In genomic region chr4:38294238-38294637, GRCh38 we compare ENCODE assay signal across 35 cellular contexts.
DNase-seq lines count a peak whose midpoint lies in the region; ATAC-seq, FAIRE-seq and TF ChIP-seq lines count a peak whose summit lies in the region.
"Had no signal": no experiment of that assay in that cellular context is flagged by ENCODE, and none has a peak within 500 bp of the region (broad histone marks: within the 10 kb centered on the region; RNA-seq: fewer than 3 reads in every experiment).

No MANE protein-coding gene starts in this region.

- H4K12ac ChIP-seq in trophoblast cell (ENCODE audit: low read depth, low read length): no peak overlapping the region

- no peak for TF ChIP-seq CTCF in K562 (IDR thresholded peaks at IDR 0.05 in 2 of 3, conservative IDR thresholded peaks at IDR 0.05 in 1 of 3; ENCODE audit: insufficient read depth in 2 of 3, low read depth in 1 of 3, low read length in 3 of 3)
- no peak for TF ChIP-seq CTCF in endodermal cell (conservative IDR thresholded peaks at IDR 0.05)
- TF ChIP-seq CTCF in GM10266 (IDR thresholded peaks at IDR 0.05; ENCODE audit: control insufficient read depth, insufficient read depth, low read depth, missing control alignments): no peak

- H3K9me3 ChIP-seq in K562 (replicated peaks; ENCODE audit: control insufficient read depth, insufficient read depth, low read depth, low read length): peaks cover 13% of the 10 kb centered on the region
- H3K9me3 ChIP-seq in endodermal cell (ENCODE audit: control insufficient read depth, low read length): peaks cover 39% of the 10 kb centered on the region
- peaks cover 5% of the 10 kb centered on the region for H3K9me3 ChIP-seq in trophoblast cell (ENCODE audit: insufficient read depth, low read depth, low read length)

- no peak overlapping the region for H3K4ac ChIP-seq in trophoblast cell (ENCODE audit: low read depth, low read length)

- no peak for FAIRE-seq in K562 (lab: Jason Lieb, UNC)
- FAIRE-seq: A204.1, A549, D721Med had no signal

- no peak overlapping the region for H3K27ac ChIP-seq in K562 (ENCODE audit: extremely low read depth, low read depth, low read length)
- no peak overlapping the region for H3K27ac ChIP-seq in endodermal cell (ENCODE audit: low read depth, low read length)
- H3K27ac ChIP-seq in trophoblast cell (ENCODE audit: low read depth, low read length): no peak overlapping the region
- H3K27ac ChIP-seq: 22Rv1; A549; BLaER1; BLaER1 treated with 17β-estradiol and CSF1 and Interleukin-3, amounts not matched to agents 10 nM and 100 nM; C4-2B had no signal

- no peak overlapping the region for H3K14ac ChIP-seq in trophoblast cell (ENCODE audit: low read length)

- no peaks in the 10 kb centered on the region for H3K4me1 ChIP-seq in K562 (replicated peaks in 1 of 2; ENCODE audit: control insufficient read depth in 2 of 2, insufficient read depth in 2 of 2, low read length in 2 of 2)
- no peaks in the 10 kb centered on the region for H3K4me1 ChIP-seq in endodermal cell (ENCODE audit: control insufficient read depth, insufficient read depth, low read length)
- no peaks in the 10 kb centered on the region for H3K4me1 ChIP-seq in trophoblast cell (ENCODE audit: control insufficient read depth in 1 of 2, insufficient read depth in 2 of 2, low read length in 2 of 2)
- H3K4me1 ChIP-seq: A549, BE2C, BLaER1, Caco-2 had no signal

- H3K23ac ChIP-seq in trophoblast cell (ENCODE audit: low read length): no peak overlapping the region

- H3K36me3 Mint-ChIP-seq in endodermal cell (ENCODE audit: low read depth): peaks cover 1% of the 10 kb centered on the region
- H3K36me3 Mint-ChIP-seq in activated CD8-positive, alpha-beta T cell treated with anti-CD3 and anti-CD28 coated beads, Interleukin-2, amount 10 ng/mL, durations not matched to agents 7 days and 5 days (ENCODE audit: low read depth): peaks cover 7% of the 10 kb centered on the region
- H3K36me3 Mint-ChIP-seq: CD14-positive monocyte had no signal

- H3K79me1 ChIP-seq in trophoblast cell (ENCODE audit: low read length): no peaks in the 10 kb centered on the region

- no peak overlapping the region for H2BK5ac ChIP-seq in trophoblast cell (ENCODE audit: low read depth, low read length, poor library complexity)

- POLR2A ChIA-PET in K562 (lab: Yijun Ruan, JAX): no interaction called here
- POLR2A ChIA-PET in activated CD8-positive, alpha-beta T cell treated with anti-CD3 and anti-CD28 coated beads, Interleukin-2, amount 10 ng/mL, durations not matched to agents 7 days and 5 days (lab: Charles Lee): no interaction called here

- no peak overlapping the region for H4K91ac ChIP-seq in trophoblast cell (ENCODE audit: low read depth, low read length)

- H3K27ac Mint-ChIP-seq in endodermal cell: no peak overlapping the region
- no peak overlapping the region for H3K27ac Mint-ChIP-seq in activated CD8-positive, alpha-beta T cell treated with anti-CD3 and anti-CD28 coated beads, Interleukin-2, amount 10 ng/mL, durations not matched to agents 7 days and 5 days
- H3K27ac Mint-ChIP-seq: B cell; CD14-positive monocyte; CD4-positive, alpha-beta T cell; CD8-positive, alpha-beta T cell had no signal

- no peaks in the 10 kb centered on the region for H3K9me1 ChIP-seq in K562 (ENCODE audit: control insufficient read depth, insufficient read depth, low read length)

- H3K79me2 ChIP-seq in K562 (ENCODE audit: control insufficient read depth, insufficient read depth, low read length): no peaks in the 10 kb centered on the region
- no peaks in the 10 kb centered on the region for H3K79me2 ChIP-seq in trophoblast cell (ENCODE audit: control insufficient read depth, insufficient read depth, low read length, poor library complexity)

- no peak overlapping the region for H4K8ac ChIP-seq in trophoblast cell (ENCODE audit: low read depth, low read length)

- H4K20me1 ChIP-seq in K562 (replicated peaks; ENCODE audit: control insufficient read depth, insufficient read depth, low read length): no peaks in the 10 kb centered on the region
- H4K20me1 ChIP-seq: BLaER1; BLaER1 treated with 17β-estradiol and CSF1 and Interleukin-3, amounts not matched to agents 10 nM and 100 nM had no signal

- TF ChIP-seq RAD21 in K562 (CRISPR knock-in tag; conservative IDR thresholded peaks at IDR 0.05 in 1 of 2, IDR thresholded peaks at IDR 0.05 in 1 of 2): no peak

- H2AFZ ChIP-seq in K562 (ENCODE audit: low read depth, low read length) (no peak overlapping the region), trophoblast cell (ENCODE audit: insufficient read depth, low read length, poor library complexity) (no peak overlapping the region)

- H3K27me3 Mint-ChIP-seq in endodermal cell (ENCODE audit: insufficient read depth): no peaks in the 10 kb centered on the region
- peaks cover 2% of the 10 kb centered on the region for H3K27me3 Mint-ChIP-seq in activated CD8-positive, alpha-beta T cell treated with anti-CD3 and anti-CD28 coated beads, Interleukin-2, amount 10 ng/mL, durations not matched to agents 7 days and 5 days (ENCODE audit: low read depth)
- H3K27me3 Mint-ChIP-seq: CD4-positive, alpha-beta memory T cell; CD4-positive, alpha-beta T cell; CD4-positive, CD25-positive, alpha-beta regulatory T cell had no signal

- peaks cover 4% of the 10 kb centered on the region for H3K4me1 Mint-ChIP-seq in endodermal cell
- H3K4me1 Mint-ChIP-seq in activated CD8-positive, alpha-beta T cell treated with anti-CD3 and anti-CD28 coated beads, Interleukin-2, amount 10 ng/mL, durations not matched to agents 7 days and 5 days (ENCODE audit: low read depth): no peaks in the 10 kb centered on the region
- H3K4me1 Mint-ChIP-seq: B cell; CD8-positive, alpha-beta memory T cell had no signal

- ATAC-seq in K562: no peak
- ATAC-seq in activated CD8-positive, alpha-beta T cell treated with anti-CD3 and anti-CD28 coated beads, Interleukin-2, amount 10 ng/mL, durations not matched to agents 7 days and 5 days: no peak
- ATAC-seq: A549; CD8-positive, alpha-beta T cell had no signal

- DNase-seq in K562 (ENCODE audit: extremely low read depth in 1 of 4, low spot score in 3 of 4) (no peak), endodermal cell (no peak), trophoblast cell (peak; percentile 13 to 60), MV-4-11 (lab: John Stamatoyannopoulos, UW) (no peak), GM10266 (ENCODE audit: extremely low spot score) (no peak)
- no peak for DNase-seq in activated CD8-positive, alpha-beta T cell treated with anti-CD3 and anti-CD28 coated beads, Interleukin-2, amount 10 ng/mL, durations not matched to agents 7 days and 5 days
- DNase-seq: 8988T; ACHN; AML-193; BE2C; C1 segment of cervical spinal cord; Caco-2; Calu3; CD4-positive, alpha-beta memory T cell; CD4-positive, alpha-beta T cell; CD4-positive, CD25-positive, alpha-beta regulatory T cell; CD8-positive, alpha-beta memory T cell; CD8-positive, alpha-beta T cell; COR-L47; DMS 273 treated with DMSO at 0.1 percent for 48 hours; DMS153; DMS53; DMS79; DMS79 treated with DMSO at 0.1 percent for 48 hours; DND-41; EL had no signal

- H3K9me3 Mint-ChIP-seq in endodermal cell: peaks cover 55% of the 10 kb centered on the region
- H3K9me3 Mint-ChIP-seq in activated CD8-positive, alpha-beta T cell treated with anti-CD3 and anti-CD28 coated beads, Interleukin-2, amount 10 ng/mL, durations not matched to agents 7 days and 5 days (ENCODE audit: insufficient read depth): peaks cover 31% of the 10 kb centered on the region

- H2AK5ac ChIP-seq in trophoblast cell (ENCODE audit: low read length): no peak overlapping the region

- no peak overlapping the region for H2BK120ac ChIP-seq in trophoblast cell (ENCODE audit: insufficient read depth, low read length, poor library complexity)

- no peak overlapping the region for H3K4me3 Mint-ChIP-seq in endodermal cell
- H3K4me3 Mint-ChIP-seq in activated CD8-positive, alpha-beta T cell treated with anti-CD3 and anti-CD28 coated beads, Interleukin-2, amount 10 ng/mL, durations not matched to agents 7 days and 5 days: no peak overlapping the region
- H3K4me3 Mint-ChIP-seq: B cell; CD14-positive monocyte; CD4-positive, alpha-beta memory T cell; CD4-positive, alpha-beta T cell; CD4-positive, CD25-positive, alpha-beta regulatory T cell; CD8-positive, alpha-beta memory T cell; CD8-positive, alpha-beta T cell had no signal

- no peaks in the 10 kb centered on the region for H3K27me3 ChIP-seq in K562 (ENCODE audit: control insufficient read depth in 2 of 2, insufficient read depth in 2 of 2, low read length in 2 of 2)
- H3K27me3 ChIP-seq in endodermal cell (ENCODE audit: control insufficient read depth, insufficient read depth, low read length, poor library complexity, severe bottlenecking): no peaks in the 10 kb centered on the region
- H3K27me3 ChIP-seq in trophoblast cell (ENCODE audit: insufficient read depth, low read length): no peaks in the 10 kb centered on the region
- H3K27me3 ChIP-seq: BE2C; BLaER1; BLaER1 treated with 17β-estradiol and CSF1 and Interleukin-3, amounts not matched to agents 10 nM and 100 nM had no signal

- intact Hi-C loops in K562 (cut with micrococcal nuclease): no loop called here

- H3K9ac ChIP-seq in K562 (ENCODE audit: insufficient read depth in 1 of 2, low read depth in 2 of 2, low read length in 2 of 2) (no peak overlapping the region), endodermal cell (ENCODE audit: extremely low read depth, low read length, poor library complexity, severe bottlenecking) (no peak overlapping the region), trophoblast cell (ENCODE audit: low read length) (no peak overlapping the region)
- H3K9ac ChIP-seq: BLaER1; BLaER1 treated with 17β-estradiol and CSF1 and Interleukin-3, amounts not matched to agents 10 nM and 100 nM had no signal

- in situ Hi-C loops in K562 (cut with MboI): no loop called here

- no peak overlapping the region for H3K18ac ChIP-seq in trophoblast cell (ENCODE audit: low read length)

- BruUV-seq in K562 (replicated peaks; lab: Mats Ljungman, UMichigan): no TSS peak

- TF ChIP-seq POLR2A in K562 (conservative IDR thresholded peaks at IDR 0.05): no peak

- H3K36me3 ChIP-seq in K562 (ENCODE audit: control insufficient read depth, insufficient read depth, low read length) (no peaks in the 10 kb centered on the region), endodermal cell (ENCODE audit: control insufficient read depth, insufficient read depth, low read length) (no peaks in the 10 kb centered on the region), trophoblast cell (ENCODE audit: control insufficient read depth in 1 of 2, insufficient read depth in 2 of 2, low read length in 2 of 2) (no peaks in the 10 kb centered on the region)
- H3K36me3 ChIP-seq: BE2C; BLaER1 treated with 17β-estradiol and CSF1 and Interleukin-3, amounts not matched to agents 10 nM and 100 nM had no signal

- H2BK12ac ChIP-seq in trophoblast cell (ENCODE audit: low read length): no peak overlapping the region

- no peak overlapping the region for H3K4me3 ChIP-seq in K562
- peak overlapping the region; percentile 46 for H3K4me3 ChIP-seq in endodermal cell (ENCODE audit: low read length)
- no peak overlapping the region for H3K4me3 ChIP-seq in trophoblast cell (ENCODE audit: low read depth, low read length)
- H3K4me3 ChIP-seq: A549; BLaER1; BLaER1 treated with 17β-estradiol and CSF1 and Interleukin-3, amounts not matched to agents 10 nM and 100 nM had no signal

- 21% methylated on average over 1 of the region's 1 CpG for WGBS in K562 (ENCODE audit: insufficient coverage, low coverage, missing lambda C conversion rate)
- 100% methylated on average over 1 of the region's 1 CpG; no CpG with 5 or more reads in 1 of the 2 experiments for WGBS in endodermal cell (ENCODE audit: insufficient coverage in 1 of 2, insufficient read length in 1 of 2), 2 experiments
- WGBS in trophoblast cell (ENCODE audit: extremely low coverage, insufficient coverage, insufficient read length): no CpG with 5 or more reads among the region's 1 CpG

- H3K4me2 ChIP-seq in K562 (ENCODE audit: insufficient read depth, low read length) (no peak overlapping the region), trophoblast cell (ENCODE audit: low read length) (no peak overlapping the region)
- H3K4me2 ChIP-seq: A549; BLaER1; BLaER1 treated with 17β-estradiol and CSF1 and Interleukin-3, amounts not matched to agents 10 nM and 100 nM had no signal

- CTCF ChIA-PET in K562 (lab: Yijun Ruan, JAX; ENCODE audit: low intra/inter-chr PET ratio): no interaction called here
- CTCF ChIA-PET in activated CD8-positive, alpha-beta T cell treated with anti-CD3 and anti-CD28 coated beads, Interleukin-2, amount 10 ng/mL, durations not matched to agents 7 days and 5 days (lab: Charles Lee): no interaction called here

- TF ChIP-seq EP300 in K562 (IDR thresholded peaks at IDR 0.05; ENCODE audit: low read length): no peak

Comparison
In these comparisons a context has a peak if more than half of its experiments do, and no peak if none do; other contexts are left out.
1. DNase-seq: peak in trophoblast cell (2 of 2); none in K562 (0 of 4), endodermal cell (single experiment), MV-4-11 (single experiment), activated CD8-positive, alpha-beta T cell treated with anti-CD3 and anti-CD28 coated beads, Interleukin-2, amount 10 ng/mL, durations not matched to agents 7 days and 5 days (single experiment) and GM10266 (single experiment).